1 cellular context compared by ENCODE assay signal in genomic region chr3:105781871-105782270, GRCh38.
TF ChIP-seq lines count a peak whose summit lies in the region.

No MANE protein-coding gene starts in this region.

TF ChIP-seq in IMR-90, 13 proteins besides CTCF, POLR2A, EP300 and RAD21 (continued from another document):
- TF ChIP-seq ELK1 (IDR thresholded peaks at IDR 0.05; ENCODE audit: borderline replicate concordance, low read depth, low read length), result no peak
